15 cellular contexts compared by ENCODE assay signal in the genomic region with DNA sequence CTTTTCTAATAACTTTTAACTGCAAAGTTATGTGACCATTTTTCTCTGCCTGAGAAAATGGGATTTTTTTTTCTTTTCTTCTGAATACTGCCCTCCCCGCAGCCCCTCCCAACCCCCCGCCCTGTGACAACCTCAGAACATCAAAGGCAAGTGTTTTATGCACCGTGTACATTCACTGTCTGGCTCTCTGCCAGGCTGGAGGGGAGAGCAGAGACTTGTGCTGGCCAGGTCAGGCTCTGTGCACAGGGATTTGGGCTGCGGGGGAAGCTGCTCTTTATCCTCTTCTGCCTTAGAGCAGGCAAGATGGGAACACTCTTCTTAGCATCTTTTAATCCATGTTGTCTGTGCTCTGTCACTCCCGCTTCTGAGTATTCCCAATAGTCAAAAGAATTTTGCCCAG.
DNase-seq lines count a peak whose midpoint lies in the region; ATAC-seq and TF ChIP-seq lines count a peak whose summit lies in the region.
"Had no signal": no experiment of that assay in that cellular context is flagged by ENCODE, and none has a peak within 500 bp of the region (broad histone marks: within the 10 kb centered on the region; RNA-seq: fewer than 3 reads in every experiment).

No MANE protein-coding gene starts in this region.

- ATAC-seq in GM21723 (IDR thresholded peaks at IDR 0.05; ENCODE audit: unreplicated experiment), result no peak
- ATAC-seq: stimulated activated naive CD8-positive, alpha-beta T cell treated with anti-CD3 and anti-CD28 coated beads, Interleukin-15, amount 100 ng/mL, for 72 hours had no signal

- H3K4me3 Mint-ChIP-seq in endothelial cell (ENCODE audit: unreplicated experiment), result no peak overlapping the region
- H3K4me3 Mint-ChIP-seq: stimulated activated naive CD8-positive, alpha-beta T cell treated with anti-CD3 and anti-CD28 coated beads, Interleukin-15, amount 100 ng/mL, for 72 hours had no signal

- DNase-seq in NCI-H345 (lab: John Stamatoyannopoulos, UW) (peak; percentile 52), NCI-H345 treated with DMSO at 0.1 percent for 48 hours (lab: John Stamatoyannopoulos, UW; ENCODE audit: unreplicated experiment) (no peak), NCI-H510A treated with DMSO at 0.1 percent for 48 hours (lab: John Stamatoyannopoulos, UW) (peak; percentile 30), endothelial cell (ENCODE audit: low spot score) (no peak), renal cortical epithelial cell (ENCODE audit: low read depth) (peak; percentile 29), AG08396 (ENCODE audit: low spot score) (no peak)
- no peak for DNase-seq in activated effector memory CD4-positive, alpha-beta T cell treated with Interleukin-2 at 50 U/mL for 16 hours
- DNase-seq: activated CD4-positive, alpha-beta T cell treated with anti-CD3 and anti-CD28 coated beads for 48 hours; activated T-cell treated with anti-CD3 and anti-CD28 coated beads, Interleukin-2, amount 50 U/mL, for 1 hour; amniotic stem cell; HCEC 1CT; NCI-H2107; nucleus accumbens; stimulated activated naive CD8-positive, alpha-beta T cell treated with anti-CD3 and anti-CD28 coated beads, Interleukin-15, amount 100 ng/mL, for 72 hours had no signal

- H3K36me3 Mint-ChIP-seq in endothelial cell (ENCODE audit: low read depth, unreplicated experiment), result peaks cover 19% of the 10 kb centered on the region

- peaks cover 4% of the 10 kb centered on the region for H3K27me3 Mint-ChIP-seq in endothelial cell (ENCODE audit: unreplicated experiment)
- H3K27me3 Mint-ChIP-seq: stimulated activated naive CD8-positive, alpha-beta T cell treated with anti-CD3 and anti-CD28 coated beads, Interleukin-15, amount 100 ng/mL, for 72 hours had no signal

- peaks cover 19% of the 10 kb centered on the region for H3K9me3 Mint-ChIP-seq in endothelial cell (ENCODE audit: unreplicated experiment)

- TF ChIP-seq CTCF in endothelial cell (IDR thresholded peaks at IDR 0.05; ENCODE audit: unreplicated experiment), result no peak

- peaks cover 46% of the 10 kb centered on the region for H3K4me1 Mint-ChIP-seq in endothelial cell (ENCODE audit: unreplicated experiment)

- H3K27ac Mint-ChIP-seq in endothelial cell (ENCODE audit: unreplicated experiment), result peak overlapping the region; percentile 81

Comparison
In these comparisons a context has a peak if more than half of its experiments do, and no peak if none do; other contexts are left out.
1. DNase-seq: peak in NCI-H345 (single experiment), NCI-H510A treated with DMSO at 0.1 percent for 48 hours (single experiment) and renal cortical epithelial cell (single experiment); none in NCI-H345 treated with DMSO at 0.1 percent for 48 hours (single experiment), endothelial cell (single experiment), activated effector memory CD4-positive, alpha-beta T cell treated with Interleukin-2 at 50 U/mL for 16 hours (single experiment) and AG08396 (single experiment).